In the genomic region with DNA sequence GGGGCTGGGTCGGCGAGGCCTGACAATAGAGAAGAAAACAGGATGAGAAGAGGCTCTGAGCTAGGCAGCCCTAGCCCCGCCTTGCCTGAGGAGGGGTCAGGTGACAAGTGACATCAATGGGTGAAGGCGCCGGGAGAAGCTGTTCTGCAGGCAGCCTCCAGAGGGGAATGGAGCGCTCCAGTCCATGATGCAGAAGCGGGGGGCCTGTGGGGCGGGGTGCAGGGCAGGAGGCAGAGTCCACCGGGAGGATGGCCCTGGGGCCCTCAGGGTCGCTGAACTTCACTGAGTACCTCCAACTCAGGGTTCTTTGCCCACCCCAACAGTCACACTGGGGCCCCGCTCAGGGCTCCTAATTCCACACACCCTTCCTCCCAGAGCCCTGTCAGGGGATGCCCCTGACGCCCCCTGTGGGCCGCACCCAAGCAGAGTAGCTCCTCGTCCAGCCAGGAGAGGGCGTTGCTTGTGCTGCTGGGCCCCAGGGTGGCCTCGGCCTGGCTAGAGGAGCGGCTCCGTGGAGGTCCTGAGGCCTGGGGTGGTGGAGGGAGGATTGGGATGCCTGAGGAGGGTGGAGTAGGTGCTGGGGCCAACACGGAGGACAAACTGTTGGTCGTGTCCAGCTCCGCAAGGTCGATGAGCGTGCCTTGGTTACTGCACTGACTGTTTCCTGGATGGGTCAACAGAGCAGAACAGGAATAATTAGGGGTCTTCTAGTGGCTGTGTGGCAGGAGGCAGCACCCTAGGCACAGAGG, we compare ENCODE assay signal across 8 cellular contexts. TPM values are rescaled to one million over a fixed set of nuclear protein-coding genes. Genes with fewer than 3 reads are reported as not detected.
A peak's percentile ranks its signal among the peaks of the same experiment; 100 is the strongest.
DNase-seq lines count a peak whose midpoint lies in the region; ATAC-seq and TF ChIP-seq lines count a peak whose summit lies in the region.

No MANE protein-coding gene starts in this region.

- peak; percentile 38 to 50 for ATAC-seq in activated T-cell treated with anti-CD3 and anti-CD28 coated beads, Interleukin-2, amount 50 U/mL, for 4 hours
- ATAC-seq in GM19351 (IDR thresholded peaks at IDR 0.05; ENCODE audit: unreplicated experiment) (no peak), HG02588 (IDR thresholded peaks at IDR 0.05; ENCODE audit: unreplicated experiment) (no peak)

- TF ChIP-seq CTCF in GM13976 (IDR thresholded peaks at IDR 0.05; ENCODE audit: borderline replicate concordance, control extremely low read depth, extremely low read depth, insufficient read depth, missing control alignments) (peak; percentile 72), glutamatergic neuron (IDR thresholded peaks at IDR 0.05; ENCODE audit: partially characterized antibody, unreplicated experiment) (peak; percentile 42)

- H3K9me3 Mint-ChIP-seq in activated T-cell treated with anti-CD3 and anti-CD28 coated beads, Interleukin-2, amount 50 U/mL, for 4 hours, result no peaks in the 10 kb centered on the region
- H3K9me3 Mint-ChIP-seq in glutamatergic neuron (ENCODE audit: unreplicated experiment), result peaks cover 6% of the 10 kb centered on the region

- H3K4me3 Mint-ChIP-seq in activated T-cell treated with anti-CD3 and anti-CD28 coated beads, Interleukin-2, amount 50 U/mL, for 4 hours, result no peak overlapping the region
- H3K4me3 Mint-ChIP-seq in glutamatergic neuron (ENCODE audit: unreplicated experiment), result no peak overlapping the region

- H3K4me1 Mint-ChIP-seq in activated T-cell treated with anti-CD3 and anti-CD28 coated beads, Interleukin-2, amount 50 U/mL, for 4 hours (ENCODE audit: low read depth), result peaks cover 45% of the 10 kb centered on the region
- H3K4me1 Mint-ChIP-seq in glutamatergic neuron (ENCODE audit: low read depth, unreplicated experiment), result no peaks in the 10 kb centered on the region

- H3K36me3 Mint-ChIP-seq in activated T-cell treated with anti-CD3 and anti-CD28 coated beads, Interleukin-2, amount 50 U/mL, for 4 hours (ENCODE audit: insufficient read depth), result peaks cover 46% of the 10 kb centered on the region
- no peaks in the 10 kb centered on the region for H3K36me3 Mint-ChIP-seq in glutamatergic neuron (ENCODE audit: unreplicated experiment)

- no peaks in the 10 kb centered on the region for H3K27me3 Mint-ChIP-seq in activated T-cell treated with anti-CD3 and anti-CD28 coated beads, Interleukin-2, amount 50 U/mL, for 4 hours (ENCODE audit: low read depth)
- H3K27me3 Mint-ChIP-seq in glutamatergic neuron (ENCODE audit: unreplicated experiment), result peaks cover 5% of the 10 kb centered on the region

- in situ Hi-C loops in GM13976 (cut with MboI; ENCODE audit: low sequenced_read_pairs, unreplicated experiment), result no loop called here

- DNase-seq in AG08395 (ENCODE audit: low spot score) (peak; percentile 29), GM13976 (ENCODE audit: low spot score) (peak; percentile 67), NCI-H82 treated with DMSO at 0.1 percent for 48 hours (lab: John Stamatoyannopoulos, UW; ENCODE audit: unreplicated experiment) (peak; percentile 30), glutamatergic neuron (peak; percentile 60)
- DNase-seq in activated T-cell treated with anti-CD3 and anti-CD28 coated beads, Interleukin-2, amount 50 U/mL, for 4 hours, result peak; percentile 42
- peak; percentile 47 for DNase-seq in stimulated activated CD4-positive, alpha-beta T cell treated with anti-CD3 and anti-CD28 coated beads, Interleukin-1b, Interleukin-23, amount 100 ng/mL, for 48 hours

- H3K27ac Mint-ChIP-seq in glutamatergic neuron (ENCODE audit: unreplicated experiment), result peak overlapping the region; percentile 43

RNA-seq across cellular contexts. Expression of gene GGA3, which starts 20.8 kb away (rescaled TPM):
- 10 to 100 TPM; 64.2 to 80.5 (median 71.2) TPM for total RNA-seq in activated T-cell treated with anti-CD3 and anti-CD28 coated beads, Interleukin-2, amount 50 U/mL, for 4 hours
- total RNA-seq in glutamatergic neuron (ENCODE audit: unreplicated experiment), result 65.0 TPM

RNA-seq across cellular contexts. Expression of gene MRPS7, which starts 21.1 kb away (rescaled TPM):
- 100 to 1,000 TPM; 131 to 167 (median 160) TPM for total RNA-seq in activated T-cell treated with anti-CD3 and anti-CD28 coated beads, Interleukin-2, amount 50 U/mL, for 4 hours
- 48.8 TPM for total RNA-seq in glutamatergic neuron (ENCODE audit: unreplicated experiment)

RNA-seq across cellular contexts. Expression of gene MIF4GD, which starts 30.5 kb away (rescaled TPM):
- total RNA-seq in activated T-cell treated with anti-CD3 and anti-CD28 coated beads, Interleukin-2, amount 50 U/mL, for 4 hours, result 10 to 100 TPM; 35.4 to 39.8 (median 38.4) TPM
- total RNA-seq in glutamatergic neuron (ENCODE audit: unreplicated experiment), result 12.8 TPM

RNA-seq across cellular contexts. Expression of gene NUP85, which starts 35.1 kb away (rescaled TPM):
- total RNA-seq in activated T-cell treated with anti-CD3 and anti-CD28 coated beads, Interleukin-2, amount 50 U/mL, for 4 hours, result 100 to 1,000 TPM; 115 to 137 (median 125) TPM
- total RNA-seq in glutamatergic neuron (ENCODE audit: unreplicated experiment), result 58.9 TPM

RNA-seq across cellular contexts. Expression of gene SLC25A19, which starts 48.7 kb away (rescaled TPM):
- total RNA-seq in activated T-cell treated with anti-CD3 and anti-CD28 coated beads, Interleukin-2, amount 50 U/mL, for 4 hours, result 100 to 1,000 TPM; 111 to 140 (median 134) TPM
- 9.3 TPM for total RNA-seq in glutamatergic neuron (ENCODE audit: unreplicated experiment)

Comparison
In these comparisons a context has a peak if more than half of its experiments do, and no peak if none do; other contexts are left out.
1. ATAC-seq: peak in activated T-cell treated with anti-CD3 and anti-CD28 coated beads, Interleukin-2, amount 50 U/mL, for 4 hours (2 of 2); none in GM19351 (single experiment) and HG02588 (single experiment).
2. Peak in every context shown above with its lines, with median percentiles within 50 percentile points of each other: DNase-seq.